Comparison of ENCODE assay signal across 8 cellular contexts in genomic region chr1:26785611-26786436, GRCh38. TPM values are rescaled to one million over a fixed set of nuclear protein-coding genes. Genes with fewer than 3 reads are reported as not detected.
DNase-seq lines count a peak whose midpoint lies in the region; ATAC-seq, FAIRE-seq and TF ChIP-seq lines count a peak whose summit lies in the region.

No MANE protein-coding gene starts in this region.

- H3K27ac ChIP-seq in AG04450 (ENCODE audit: low read depth, low read length) (peak overlapping the region; percentile 99), stomach (peak overlapping the region; percentile 79 to 100 (median 98))

- H3K4me3 ChIP-seq in AG04450 (ENCODE audit: low read depth, low read length): no peak overlapping the region
- no peak overlapping the region for H3K4me3 ChIP-seq in stomach

- H3K36me3 Mint-ChIP-seq in IgD-negative memory B cell: peaks cover 2% of the 10 kb centered on the region
- peaks cover 7 to 15% of the 10 kb centered on the region in 2 donors for H3K36me3 Mint-ChIP-seq in activated naive CD4-positive, alpha-beta T cell treated with anti-CD3 and anti-CD28 coated beads, Interleukin-2, amount 50 U/mL, for 72 hours

- no peak for TF ChIP-seq CTCF in AG04450 (IDR thresholded peaks at IDR 0.05; ENCODE audit: low read depth, low read length)
- no peak for TF ChIP-seq CTCF in stomach (IDR thresholded peaks at IDR 0.05)

- no peak for TF ChIP-seq POLR2A in stomach (IDR thresholded peaks at IDR 0.05)

- DNase-seq in AG04450 (ENCODE audit: low read depth, low spot score) (no peak), islet precursor cell (peak; percentile 54), stomach (no peak), frontal cortex (ENCODE audit: low spot score in 2 of 2) (no peak)
- DNase-seq in activated naive CD4-positive, alpha-beta T cell treated with anti-CD3 and anti-CD28 coated beads, Interleukin-2, amount 50 U/mL, for 72 hours (ENCODE audit: low spot score in 2 of 2): no peak

- H3K27me3 ChIP-seq in AG04450 (ENCODE audit: control insufficient read depth, insufficient read depth, low read length) (no peaks in the 10 kb centered on the region), stomach (no peaks in the 10 kb centered on the region)

- no peak for TF ChIP-seq EP300 in stomach (IDR thresholded peaks at IDR 0.05)

- POLR2A ChIA-PET in AG04450 (lab: Yijun Ruan, JAX): interaction anchor here (1.0 kb wide), 1 partner anchor 93 kb away, joined by 3 read pairs; no protein-coding TSS in a partner anchor

- intact Hi-C loops in stomach (cut with DNase I; ENCODE audit: low total_unique reads): loop anchor here (10.0 kb wide), 1 partner anchor 101 kb away; no protein-coding TSS in a partner anchor

- no peak for FAIRE-seq in frontal cortex (lab: Jason Lieb, UNC)

- H3K27ac Mint-ChIP-seq in IgD-negative memory B cell: peak overlapping the region; percentile 94 to 99 (median 97)
- H3K27ac Mint-ChIP-seq in activated naive CD4-positive, alpha-beta T cell treated with anti-CD3 and anti-CD28 coated beads, Interleukin-2, amount 50 U/mL, for 72 hours: peak overlapping the region; percentile 99 to 100

- H3K36me3 ChIP-seq in stomach: peaks cover under 1 to 19% (median 9%) of the 10 kb centered on the region in 4 donors

- WGBS in stomach, 5 donors: 73 to 77% (median 74%) methylated on average over 5 of the region's 5 CpGs

- no peak for ATAC-seq in activated naive CD4-positive, alpha-beta T cell treated with anti-CD3 and anti-CD28 coated beads, Interleukin-2, amount 50 U/mL, for 72 hours
- no peak for ATAC-seq in GM18873 (IDR thresholded peaks at IDR 0.05; ENCODE audit: low FRiP score, unreplicated experiment)
- ATAC-seq in HG02642 (IDR thresholded peaks at IDR 0.05; ENCODE audit: poor library complexity, unreplicated experiment): no peak

- H3K4me1 Mint-ChIP-seq in IgD-negative memory B cell: peaks cover 27 to 60% (median 54%) of the 10 kb centered on the region in 3 donors

- peaks cover 1% of the 10 kb centered on the region for H3K27me3 Mint-ChIP-seq in IgD-negative memory B cell

- peak overlapping the region; percentile 94 to 99 (median 98) for H3K4me3 Mint-ChIP-seq in IgD-negative memory B cell

- CTCF ChIA-PET in AG04450 (lab: Charles Lee): interaction anchor here (0.8 to 8.4 kb wide), 3 partner anchors 20 to 286 kb away, joined by 3 to 424 read pairs (median 4); no protein-coding TSS in a partner anchor

- H3K9me3 ChIP-seq in AG04450 (ENCODE audit: control insufficient read depth, insufficient read depth, low read length) (no peaks in the 10 kb centered on the region), stomach (no peaks in the 10 kb centered on the region)

- H3K9me3 Mint-ChIP-seq in IgD-negative memory B cell: no peaks in the 10 kb centered on the region
- H3K9me3 Mint-ChIP-seq in activated naive CD4-positive, alpha-beta T cell treated with anti-CD3 and anti-CD28 coated beads, Interleukin-2, amount 50 U/mL, for 72 hours: no peaks in the 10 kb centered on the region

- H3K4me1 ChIP-seq in stomach: peaks cover 56 to 86% (median 74%) of the 10 kb centered on the region in 4 donors

RNA-seq across cellular contexts. Expression of gene PIGV, which starts 1.9 kb away (rescaled TPM):
- 16.1 and 17.8 TPM in 2 replicates for polyA plus RNA-seq in AG04450 (2011; rRNA removed)
- polyA minus RNA-seq in AG04450 (2011; rRNA and poly(A)+ RNA removed): 22.2 and 26.5 TPM in 2 replicates
- 10.6 TPM for polyA plus RNA-seq in IgD-negative memory B cell
- 10 to 100 TPM; 15.9 to 21.0 TPM for total RNA-seq in activated naive CD4-positive, alpha-beta T cell treated with anti-CD3 and anti-CD28 coated beads, Interleukin-2, amount 50 U/mL, for 72 hours
- 10 to 100 TPM in 2 of 5 donors, 1 to 10 TPM in 1, under 1 TPM in 1, not detected in 1; 0.87 to 30.8 (median 8.7) TPM for total RNA-seq in stomach
- polyA plus RNA-seq in stomach: 1 to 10 TPM; 3.4 to 7.5 (median 6.4) TPM
- total RNA-seq in frontal cortex: 4.5 TPM

RNA-seq across cellular contexts. Expression of gene ZDHHC18, which starts 40.7 kb away (rescaled TPM):
- polyA plus RNA-seq in AG04450 (2011; rRNA removed): 20.4 and 29.2 TPM in 2 replicates
- polyA minus RNA-seq in AG04450 (2011; rRNA and poly(A)+ RNA removed): 30.1 and 51.3 TPM in 2 replicates
- polyA plus RNA-seq in IgD-negative memory B cell: 4.3 TPM
- total RNA-seq in activated naive CD4-positive, alpha-beta T cell treated with anti-CD3 and anti-CD28 coated beads, Interleukin-2, amount 50 U/mL, for 72 hours: 10 to 100 TPM; 37.8 to 59.5 TPM
- total RNA-seq in stomach: 10 to 100 TPM in 3 of 5 donors, 1 to 10 TPM in 2; 5.2 to 81.7 (median 13.3) TPM
- polyA plus RNA-seq in stomach: 1 to 10 TPM; 6.3 to 9.0 (median 6.7) TPM
- total RNA-seq in frontal cortex: 5.7 TPM
